Comparison of ENCODE assay signal across 8 cellular contexts in the genomic region with DNA sequence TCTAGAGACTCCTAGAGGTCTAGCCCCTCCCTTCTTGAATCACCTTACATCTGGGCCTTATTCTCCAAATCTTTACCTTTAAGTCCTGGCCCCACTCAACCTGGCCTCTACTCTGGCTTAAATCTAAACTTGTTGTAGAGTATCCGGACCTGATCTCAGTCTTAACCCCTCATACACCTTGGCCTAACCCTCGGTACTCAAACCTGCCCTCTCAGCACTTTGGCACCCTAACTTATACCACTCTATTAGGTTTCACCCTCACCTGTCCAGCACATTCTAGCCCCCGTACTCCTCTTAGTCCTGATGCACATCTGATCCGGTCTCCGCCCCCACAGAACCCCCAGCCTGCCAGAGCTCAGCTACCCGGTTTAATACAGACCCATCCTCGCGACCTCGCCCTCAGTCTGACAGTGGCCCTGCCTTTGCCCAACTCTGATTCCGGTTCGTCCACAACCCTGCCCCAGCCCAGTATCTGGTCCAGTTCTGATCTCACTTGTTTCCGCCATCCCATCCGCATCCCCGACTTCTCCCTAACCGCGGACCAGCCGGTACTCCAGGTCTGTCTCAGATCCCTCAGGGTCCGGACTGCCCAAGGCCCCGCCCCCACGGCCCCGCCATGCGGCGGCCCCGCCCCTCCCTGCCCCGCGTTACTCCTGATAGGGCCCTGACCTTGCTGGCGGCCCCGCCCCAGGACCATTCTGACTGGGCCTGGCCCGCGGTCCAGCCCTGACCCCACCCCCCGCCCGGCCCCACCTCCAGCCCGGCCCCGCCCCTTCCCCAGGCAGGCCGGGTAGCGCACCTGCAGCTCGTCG. TPM values are rescaled to one million over a fixed set of nuclear protein-coding genes. Genes with fewer than 3 reads are reported as not detected.
DNase-seq lines count a peak whose midpoint lies in the region; ATAC-seq and TF ChIP-seq lines count a peak whose summit lies in the region.

No MANE protein-coding gene starts in this region.

- no peaks in the 10 kb centered on the region for H3K9me3 ChIP-seq in HCT116 (ENCODE audit: control insufficient read depth in 1 of 2, insufficient read depth in 1 of 2, low read depth in 1 of 2, low read length in 2 of 2)
- no peaks in the 10 kb centered on the region for H3K9me3 ChIP-seq in neutrophil

- H3K4me2 ChIP-seq in HCT116 (ENCODE audit: low read length): peak overlapping the region; percentile 100

- H2AFZ ChIP-seq in HCT116 (ENCODE audit: low read depth, low read length, poor library complexity, severe bottlenecking): no peak overlapping the region

- no peaks in the 10 kb centered on the region for H3K79me2 ChIP-seq in HCT116 (ENCODE audit: insufficient read depth, low read length)

- H4K20me1 ChIP-seq in HCT116 (ENCODE audit: insufficient read depth): no peaks in the 10 kb centered on the region

- DNase-seq in DMS53 (lab: John Stamatoyannopoulos, UW) (peak; percentile 97), HCT116 (ENCODE audit: low read depth, low spot score) (peak; percentile 68), NCI-H1048 (lab: John Stamatoyannopoulos, UW) (peak; percentile 79), germinal center (ENCODE audit: low spot score) (peak; percentile 98), stromal cell of bone marrow (ENCODE audit: low read depth) (peak; percentile 75)
- peak; percentile 80 for DNase-seq in activated naive CD4-positive, alpha-beta T cell treated with anti-CD3 and anti-CD28 coated beads, Interleukin-2, amount 50 U/mL, for 16 hours

- ATAC-seq in HCT116: peak; percentile 88
- peak; percentile 91 for ATAC-seq in SK-N-SH treated with all-trans-retinoic acid at 6 μM for 48 hours

- 0 out of 2 replicates have a peak, but pooled peaks cover 5% of the 10 kb centered on the region for H3K9me2 ChIP-seq in HCT116 (ENCODE audit: insufficient read depth)

- H3K4me1 ChIP-seq in HCT116 (ENCODE audit: control insufficient read depth in 1 of 2, insufficient read depth in 2 of 2, low read length in 2 of 2): peaks cover 7 to 25% of the 10 kb centered on the region in 2 experiments; a peak in 3 of 4 replicates
- H3K4me1 ChIP-seq in neutrophil (ENCODE audit: control insufficient read depth in 1 of 2, insufficient read depth in 1 of 2, low read depth in 1 of 2, low read length in 1 of 2): peaks cover 10 to 17% of the 10 kb centered on the region in 2 experiments

- intact Hi-C loops in HCT116 (cut with micrococcal nuclease): no loop called here

- H3K4me3 ChIP-seq in HCT116 (replicated peaks in 1 of 2; ENCODE audit: low read depth in 1 of 2, low read length in 2 of 2): peak overlapping the region; percentile 68 to 80
- peak overlapping the region; percentile 85 to 93 for H3K4me3 ChIP-seq in neutrophil (ENCODE audit: low read depth in 1 of 2, low read length in 1 of 2)

- H3K27ac ChIP-seq in HCT116 (ENCODE audit: low read depth, low read length): no peak overlapping the region
- H3K27ac ChIP-seq in neutrophil: peak overlapping the region; percentile 66

- POLR2A ChIA-PET in HCT116 (lab: Charles Lee): interaction anchor here (0.7 to 1.3 kb wide), 3 partner anchors 8 to 252 kb away, joined by 3 read pairs; no protein-coding TSS in a partner anchor

- CTCF ChIA-PET in HCT116 (lab: Charles Lee): interaction anchor here (0.6 to 1.6 kb wide), 5 partner anchors 13 to 147 kb away, joined by 3 to 5 read pairs (median 3); no protein-coding TSS in a partner anchor

- no peaks in the 10 kb centered on the region for H3K36me3 ChIP-seq in HCT116 (ENCODE audit: control insufficient read depth in 1 of 2, insufficient read depth in 2 of 2, low read length in 2 of 2)
- H3K36me3 ChIP-seq in neutrophil: no peaks in the 10 kb centered on the region

- BruUV-seq in HCT116 (replicated peaks; lab: Mats Ljungman, UMichigan): TSS peak; percentile 46

- no peak for TF ChIP-seq CTCF in HCT116 (IDR thresholded peaks at IDR 0.05 in 2 of 3, conservative IDR thresholded peaks at IDR 0.05 in 1 of 3; ENCODE audit: borderline replicate concordance in 1 of 3, insufficient read depth in 1 of 3, low read depth in 2 of 3, low read length in 2 of 3)
- no peak for TF ChIP-seq CTCF in neutrophil (IDR thresholded peaks at IDR 0.05)

- H3K27me3 ChIP-seq in HCT116 (ENCODE audit: insufficient read depth, low read length) (no peaks in the 10 kb centered on the region), neutrophil (peaks cover 39% of the 10 kb centered on the region)

- no peak for TF ChIP-seq RAD21 in HCT116 (IDR thresholded peaks at IDR 0.05; ENCODE audit: low read depth)

- RAD21 ChIA-PET in HCT116 (lab: Charles Lee; ENCODE audit: low non-redundant PET in 1 of 2, low total read pairs in 2 of 2, uncharacterized antibody in 2 of 2, unreplicated experiment in 2 of 2): interaction anchor here in 1 of 2 experiments (0.6 kb wide), 1 partner anchor 363 kb away, joined by 7 read pairs; a partner anchor contains a TSS

- peak overlapping the region; percentile 28 for H3K9ac ChIP-seq in HCT116 (ENCODE audit: low read length)

- no peak for TF ChIP-seq POLR2A in HCT116 (IDR thresholded peaks at IDR 0.05; ENCODE audit: borderline replicate concordance, extremely low read depth, insufficient read depth, insufficient read length)

TF ChIP-seq in HCT116, 20 proteins besides CTCF, POLR2A, EP300 and RAD21 (continues in another document):
- TF ChIP-seq, protein P1, sequence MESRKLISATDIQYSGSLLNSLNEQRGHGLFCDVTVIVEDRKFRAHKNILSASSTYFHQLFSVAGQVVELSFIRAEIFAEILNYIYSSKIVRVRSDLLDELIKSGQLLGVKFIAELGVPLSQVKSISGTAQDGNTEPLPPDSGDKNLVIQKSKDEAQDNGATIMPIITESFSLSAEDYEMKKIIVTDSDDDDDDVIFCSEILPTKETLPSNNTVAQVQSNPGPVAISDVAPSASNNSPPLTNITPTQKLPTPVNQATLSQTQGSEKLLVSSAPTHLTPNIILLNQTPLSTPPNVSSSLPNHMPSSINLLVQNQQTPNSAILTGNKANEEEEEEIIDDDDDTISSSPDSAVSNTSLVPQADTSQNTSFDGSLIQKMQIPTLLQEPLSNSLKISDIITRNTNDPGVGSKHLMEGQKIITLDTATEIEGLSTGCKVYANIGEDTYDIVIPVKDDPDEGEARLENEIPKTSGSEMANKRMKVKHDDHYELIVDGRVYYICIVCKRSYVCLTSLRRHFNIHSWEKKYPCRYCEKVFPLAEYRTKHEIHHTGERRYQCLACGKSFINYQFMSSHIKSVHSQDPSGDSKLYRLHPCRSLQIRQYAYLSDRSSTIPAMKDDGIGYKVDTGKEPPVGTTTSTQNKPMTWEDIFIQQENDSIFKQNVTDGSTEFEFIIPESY (IDR thresholded peaks at IDR 0.05; ENCODE audit: extremely low read depth, insufficient replicate concordance, low read length): no peak
- TF ChIP-seq SIN3A (IDR thresholded peaks at IDR 0.05; ENCODE audit: low read depth) (no peak), JUND (IDR thresholded peaks at IDR 0.05) (no peak)

TF ChIP-seq in SK-N-SH treated with all-trans-retinoic acid at 6 μM for 48 hours, 23 proteins besides CTCF, POLR2A, EP300 and RAD21:
- TF ChIP-seq ZFP30 (CRISPR knock-in tag; IDR thresholded peaks at IDR 0.05) (no peak), ZC3H10 (CRISPR knock-in tag; IDR thresholded peaks at IDR 0.05) (no peak), RARB (CRISPR knock-in tag; IDR thresholded peaks at IDR 0.05) (no peak), SNAI2 (CRISPR knock-in tag; IDR thresholded peaks at IDR 0.05) (no peak), TOX (CRISPR knock-in tag; IDR thresholded peaks at IDR 0.05; ENCODE audit: borderline replicate concordance) (no peak), BACH2 (CRISPR knock-in tag; IDR thresholded peaks at IDR 0.05; ENCODE audit: borderline replicate concordance) (no peak)
- TF ChIP-seq, protein P2, sequence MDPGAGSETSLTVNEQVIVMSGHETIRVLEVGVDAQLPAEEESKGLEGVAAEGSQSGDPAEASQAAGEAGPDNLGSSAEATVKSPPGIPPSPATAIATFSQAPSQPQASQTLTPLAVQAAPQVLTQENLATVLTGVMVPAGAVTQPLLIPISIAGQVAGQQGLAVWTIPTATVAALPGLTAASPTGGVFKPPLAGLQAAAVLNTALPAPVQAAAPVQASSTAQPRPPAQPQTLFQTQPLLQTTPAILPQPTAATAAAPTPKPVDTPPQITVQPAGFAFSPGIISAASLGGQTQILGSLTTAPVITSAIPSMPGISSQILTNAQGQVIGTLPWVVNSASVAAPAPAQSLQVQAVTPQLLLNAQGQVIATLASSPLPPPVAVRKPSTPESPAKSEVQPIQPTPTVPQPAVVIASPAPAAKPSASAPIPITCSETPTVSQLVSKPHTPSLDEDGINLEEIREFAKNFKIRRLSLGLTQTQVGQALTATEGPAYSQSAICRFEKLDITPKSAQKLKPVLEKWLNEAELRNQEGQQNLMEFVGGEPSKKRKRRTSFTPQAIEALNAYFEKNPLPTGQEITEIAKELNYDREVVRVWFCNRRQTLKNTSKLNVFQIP (CRISPR knock-in tag; IDR thresholded peaks at IDR 0.05; ENCODE audit: borderline replicate concordance, low read depth): no peak

RNA-seq across cellular contexts. Expression of a gene that starts 1.4 kb away (rescaled TPM):
- total RNA-seq in HCT116 (2021; ENCODE audit: unreplicated experiment): 6.5 TPM
- 4.0 and 4.1 TPM in 2 replicates for polyA plus RNA-seq in HCT116 (2012)
